1 cellular context compared by ENCODE assay signal in the genomic region with DNA sequence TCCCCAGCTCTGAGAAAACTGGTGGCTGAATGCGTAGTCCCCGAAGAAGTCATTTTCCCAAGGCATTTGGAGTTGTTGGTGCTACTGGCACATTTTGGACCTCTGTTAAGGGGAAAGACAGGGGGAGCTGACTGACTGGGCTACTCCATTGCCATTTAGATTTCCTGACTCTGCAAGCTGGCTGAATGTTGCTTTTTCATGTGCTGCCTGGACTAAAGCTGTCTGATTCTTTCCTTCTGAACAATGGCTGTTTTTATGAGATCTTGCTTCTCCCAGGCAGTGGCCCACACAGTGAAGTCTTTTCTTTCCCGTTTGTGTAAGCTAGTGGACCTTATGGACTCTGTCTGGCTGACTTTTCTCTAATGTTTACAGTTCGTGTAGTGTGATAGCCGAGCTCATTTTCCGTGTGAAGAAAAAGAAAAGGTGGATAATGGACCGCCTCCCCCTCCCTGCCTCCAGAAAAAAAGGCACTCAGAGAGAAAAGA.
A peak's percentile ranks its signal among the peaks of the same experiment; 100 is the strongest.
TF ChIP-seq lines count a peak whose summit lies in the region.

No MANE protein-coding gene starts in this region.

TF ChIP-seq in HepG2, 621 proteins besides CTCF, POLR2A, EP300 and RAD21 (continued from another document and continues in another):
- TF ChIP-seq HNRNPUL1 (IDR thresholded peaks at IDR 0.05; ENCODE audit: low read depth, low read length) = no peak
- TF ChIP-seq, protein P1, sequence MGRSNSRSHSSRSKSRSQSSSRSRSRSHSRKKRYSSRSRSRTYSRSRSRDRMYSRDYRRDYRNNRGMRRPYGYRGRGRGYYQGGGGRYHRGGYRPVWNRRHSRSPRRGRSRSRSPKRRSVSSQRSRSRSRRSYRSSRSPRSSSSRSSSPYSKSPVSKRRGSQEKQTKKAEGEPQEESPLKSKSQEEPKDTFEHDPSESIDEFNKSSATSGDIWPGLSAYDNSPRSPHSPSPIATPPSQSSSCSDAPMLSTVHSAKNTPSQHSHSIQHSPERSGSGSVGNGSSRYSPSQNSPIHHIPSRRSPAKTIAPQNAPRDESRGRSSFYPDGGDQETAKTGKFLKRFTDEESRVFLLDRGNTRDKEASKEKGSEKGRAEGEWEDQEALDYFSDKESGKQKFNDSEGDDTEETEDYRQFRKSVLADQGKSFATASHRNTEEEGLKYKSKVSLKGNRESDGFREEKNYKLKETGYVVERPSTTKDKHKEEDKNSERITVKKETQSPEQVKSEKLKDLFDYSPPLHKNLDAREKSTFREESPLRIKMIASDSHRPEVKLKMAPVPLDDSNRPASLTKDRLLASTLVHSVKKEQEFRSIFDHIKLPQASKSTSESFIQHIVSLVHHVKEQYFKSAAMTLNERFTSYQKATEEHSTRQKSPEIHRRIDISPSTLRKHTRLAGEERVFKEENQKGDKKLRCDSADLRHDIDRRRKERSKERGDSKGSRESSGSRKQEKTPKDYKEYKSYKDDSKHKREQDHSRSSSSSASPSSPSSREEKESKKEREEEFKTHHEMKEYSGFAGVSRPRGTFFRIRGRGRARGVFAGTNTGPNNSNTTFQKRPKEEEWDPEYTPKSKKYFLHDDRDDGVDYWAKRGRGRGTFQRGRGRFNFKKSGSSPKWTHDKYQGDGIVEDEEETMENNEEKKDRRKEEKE (IDR thresholded peaks at IDR 0.05) = no peak
- no peak for TF ChIP-seq ZNF839 (CRISPR knock-in tag; IDR thresholded peaks at IDR 0.05; ENCODE audit: borderline replicate concordance)
- TF ChIP-seq ZNF430 (CRISPR knock-in tag; IDR thresholded peaks at IDR 0.05) = no peak
- TF ChIP-seq SMAD3 (CRISPR knock-in tag; IDR thresholded peaks at IDR 0.05) = no peak
- 0 out of 2 replicates have a peak, but pooled peaks have one; percentile 6 for TF ChIP-seq ZNF629 (CRISPR knock-in tag; conservative IDR thresholded peaks at IDR 0.05)
- TF ChIP-seq PITX1 (CRISPR knock-in tag; IDR thresholded peaks at IDR 0.05) = peak; percentile 5; the same call in 1 of the 2 replicates
- TF ChIP-seq KMT2A (CRISPR knock-in tag; IDR thresholded peaks at IDR 0.05) = peak; percentile 18; the same call in 1 of the 2 replicates
- 0 out of 2 replicates have a peak, but pooled peaks have one; percentile 35 for TF ChIP-seq ZNF317 (CRISPR knock-in tag; IDR thresholded peaks at IDR 0.05)
- no peak for TF ChIP-seq NFYB (CRISPR knock-in tag; IDR thresholded peaks at IDR 0.05)
- TF ChIP-seq ZNF292 (CRISPR knock-in tag; IDR thresholded peaks at IDR 0.05; ENCODE audit: borderline replicate concordance, low read depth) = peak; percentile 84; the same call in 1 of the 2 replicates
- TF ChIP-seq ZMAT3 (CRISPR knock-in tag; conservative IDR thresholded peaks at IDR 0.05) = 0 out of 2 replicates have a peak, but pooled peaks have one; percentile 9
- TF ChIP-seq HNRNPLL (IDR thresholded peaks at IDR 0.05; ENCODE audit: low read depth, low read length, poor library complexity, severe bottlenecking) = no peak
- TF ChIP-seq, protein P2, sequence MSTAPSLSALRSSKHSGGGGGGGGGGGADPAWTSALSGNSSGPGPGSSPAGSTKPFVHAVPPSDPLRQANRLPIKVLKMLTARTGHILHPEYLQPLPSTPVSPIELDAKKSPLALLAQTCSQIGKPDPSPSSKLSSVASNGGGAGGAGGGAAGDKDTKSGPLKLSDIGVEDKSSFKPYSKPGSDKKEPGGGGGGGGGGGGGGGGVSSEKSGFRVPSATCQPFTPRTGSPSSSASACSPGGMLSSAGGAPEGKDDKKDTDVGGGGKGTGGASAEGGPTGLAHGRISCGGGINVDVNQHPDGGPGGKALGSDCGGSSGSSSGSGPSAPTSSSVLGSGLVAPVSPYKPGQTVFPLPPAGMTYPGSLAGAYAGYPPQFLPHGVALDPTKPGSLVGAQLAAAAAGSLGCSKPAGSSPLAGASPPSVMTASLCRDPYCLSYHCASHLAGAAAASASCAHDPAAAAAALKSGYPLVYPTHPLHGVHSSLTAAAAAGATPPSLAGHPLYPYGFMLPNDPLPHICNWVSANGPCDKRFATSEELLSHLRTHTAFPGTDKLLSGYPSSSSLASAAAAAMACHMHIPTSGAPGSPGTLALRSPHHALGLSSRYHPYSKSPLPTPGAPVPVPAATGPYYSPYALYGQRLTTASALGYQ (CRISPR knock-in tag; IDR thresholded peaks at IDR 0.05) = 0 out of 2 replicates have a peak, but pooled peaks have one; percentile 27
- 0 out of 2 replicates have a peak, but pooled peaks have one; percentile 44 for TF ChIP-seq ARNT2 (CRISPR knock-in tag; IDR thresholded peaks at IDR 0.05; ENCODE audit: low read depth)
- TF ChIP-seq CREM (IDR thresholded peaks at IDR 0.05) = peak; percentile 61; the same call in 1 of the 2 replicates
- no peak for TF ChIP-seq CREM (CRISPR knock-in tag; IDR thresholded peaks at IDR 0.05)
- peak; percentile 81 for TF ChIP-seq BCL6 (CRISPR knock-in tag; IDR thresholded peaks at IDR 0.05)
- TF ChIP-seq, protein P3, sequence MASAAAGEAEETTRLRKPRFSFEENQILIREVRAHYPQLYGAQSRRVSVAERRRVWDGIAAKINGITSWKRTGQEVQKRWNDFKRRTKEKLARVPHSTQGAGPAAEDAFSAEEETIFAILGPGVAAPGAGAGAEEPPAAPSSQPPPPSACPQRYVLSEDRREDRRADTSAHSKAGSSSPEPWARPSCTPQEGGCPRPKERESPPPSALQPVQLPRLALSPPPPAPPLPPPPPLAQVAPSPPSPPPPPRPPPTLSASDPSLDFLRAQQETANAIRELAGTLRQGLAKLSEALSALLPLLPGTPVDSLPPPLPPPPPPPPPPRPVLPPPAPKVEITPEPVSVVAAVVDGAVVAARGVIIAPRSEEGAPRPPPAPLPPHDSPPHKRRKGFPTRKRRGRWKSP (CRISPR knock-in tag; IDR thresholded peaks at IDR 0.05) = 0 out of 2 replicates have a peak, but pooled peaks have one; percentile 21
- no peak for TF ChIP-seq MAF1 (CRISPR knock-in tag; IDR thresholded peaks at IDR 0.05; ENCODE audit: borderline replicate concordance)
- peak; percentile 76; the same call in 1 of the 2 replicates for TF ChIP-seq ATM (IDR thresholded peaks at IDR 0.05; ENCODE audit: borderline replicate concordance)
- TF ChIP-seq SAP130 (CRISPR knock-in tag; IDR thresholded peaks at IDR 0.05; ENCODE audit: low read depth) = peak; percentile 73
- TF ChIP-seq NFE2L2 (IDR thresholded peaks at IDR 0.05; ENCODE audit: low read length) = no peak
- TF ChIP-seq EHMT2 (IDR thresholded peaks at IDR 0.05; ENCODE audit: borderline replicate concordance, low read depth, low read length) = peak; percentile 36; the same call in 1 of the 2 replicates
- TF ChIP-seq ATF2 (CRISPR knock-in tag; IDR thresholded peaks at IDR 0.05) = peak; percentile 60; the same call in 1 of the 2 replicates
- TF ChIP-seq, protein P4, sequence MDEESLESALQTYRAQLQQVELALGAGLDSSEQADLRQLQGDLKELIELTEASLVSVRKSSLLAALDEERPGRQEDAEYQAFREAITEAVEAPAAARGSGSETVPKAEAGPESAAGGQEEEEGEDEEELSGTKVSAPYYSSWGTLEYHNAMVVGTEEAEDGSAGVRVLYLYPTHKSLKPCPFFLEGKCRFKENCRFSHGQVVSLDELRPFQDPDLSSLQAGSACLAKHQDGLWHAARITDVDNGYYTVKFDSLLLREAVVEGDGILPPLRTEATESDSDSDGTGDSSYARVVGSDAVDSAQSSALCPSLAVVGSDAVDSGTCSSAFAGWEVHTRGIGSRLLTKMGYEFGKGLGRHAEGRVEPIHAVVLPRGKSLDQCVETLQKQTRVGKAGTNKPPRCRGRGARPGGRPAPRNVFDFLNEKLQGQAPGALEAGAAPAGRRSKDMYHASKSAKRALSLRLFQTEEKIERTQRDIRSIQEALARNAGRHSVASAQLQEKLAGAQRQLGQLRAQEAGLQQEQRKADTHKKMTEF (CRISPR knock-in tag; IDR thresholded peaks at IDR 0.05) = peak; percentile 45; the same call in 1 of the 2 replicates
- TF ChIP-seq, protein P5, sequence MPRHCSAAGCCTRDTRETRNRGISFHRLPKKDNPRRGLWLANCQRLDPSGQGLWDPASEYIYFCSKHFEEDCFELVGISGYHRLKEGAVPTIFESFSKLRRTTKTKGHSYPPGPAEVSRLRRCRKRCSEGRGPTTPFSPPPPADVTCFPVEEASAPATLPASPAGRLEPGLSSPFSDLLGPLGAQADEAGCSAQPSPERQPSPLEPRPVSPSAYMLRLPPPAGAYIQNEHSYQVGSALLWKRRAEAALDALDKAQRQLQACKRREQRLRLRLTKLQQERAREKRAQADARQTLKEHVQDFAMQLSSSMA (CRISPR knock-in tag; IDR thresholded peaks at IDR 0.05) = no peak
- no peak for TF ChIP-seq NPAS2 (CRISPR knock-in tag; IDR thresholded peaks at IDR 0.05; ENCODE audit: borderline replicate concordance)
- TF ChIP-seq ZNF264 (CRISPR knock-in tag; IDR thresholded peaks at IDR 0.05) = 0 out of 2 replicates have a peak, but pooled peaks have one; percentile 48
- peak; percentile 22; the same call in 1 of the 2 replicates for TF ChIP-seq MIER3 (CRISPR knock-in tag; IDR thresholded peaks at IDR 0.05; ENCODE audit: borderline replicate concordance)
- TF ChIP-seq REL (CRISPR knock-in tag; conservative IDR thresholded peaks at IDR 0.05) = no peak
- TF ChIP-seq, protein P6, sequence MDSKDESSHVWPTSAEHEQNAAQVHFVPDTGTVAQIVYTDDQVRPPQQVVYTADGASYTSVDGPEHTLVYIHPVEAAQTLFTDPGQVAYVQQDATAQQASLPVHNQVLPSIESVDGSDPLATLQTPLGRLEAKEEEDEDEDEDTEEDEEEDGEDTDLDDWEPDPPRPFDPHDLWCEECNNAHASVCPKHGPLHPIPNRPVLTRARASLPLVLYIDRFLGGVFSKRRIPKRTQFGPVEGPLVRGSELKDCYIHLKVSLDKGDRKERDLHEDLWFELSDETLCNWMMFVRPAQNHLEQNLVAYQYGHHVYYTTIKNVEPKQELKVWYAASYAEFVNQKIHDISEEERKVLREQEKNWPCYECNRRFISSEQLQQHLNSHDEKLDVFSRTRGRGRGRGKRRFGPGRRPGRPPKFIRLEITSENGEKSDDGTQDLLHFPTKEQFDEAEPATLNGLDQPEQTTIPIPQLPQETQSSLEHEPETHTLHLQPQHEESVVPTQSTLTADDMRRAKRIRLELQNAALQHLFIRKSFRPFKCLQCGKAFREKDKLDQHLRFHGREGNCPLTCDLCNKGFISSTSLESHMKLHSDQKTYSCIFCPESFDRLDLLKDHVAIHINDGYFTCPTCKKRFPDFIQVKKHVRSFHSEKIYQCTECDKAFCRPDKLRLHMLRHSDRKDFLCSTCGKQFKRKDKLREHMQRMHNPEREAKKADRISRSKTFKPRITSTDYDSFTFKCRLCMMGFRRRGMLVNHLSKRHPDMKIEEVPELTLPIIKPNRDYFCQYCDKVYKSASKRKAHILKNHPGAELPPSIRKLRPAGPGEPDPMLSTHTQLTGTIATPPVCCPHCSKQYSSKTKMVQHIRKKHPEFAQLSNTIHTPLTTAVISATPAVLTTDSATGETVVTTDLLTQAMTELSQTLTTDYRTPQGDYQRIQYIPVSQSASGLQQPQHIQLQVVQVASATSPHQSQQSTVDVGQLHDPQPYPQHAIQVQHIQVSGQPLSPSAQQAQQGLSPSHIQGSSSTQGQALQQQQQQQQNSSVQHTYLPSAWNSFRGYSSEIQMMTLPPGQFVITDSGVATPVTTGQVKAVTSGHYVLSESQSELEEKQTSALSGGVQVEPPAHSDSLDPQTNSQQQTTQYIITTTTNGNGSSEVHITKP (CRISPR knock-in tag; IDR thresholded peaks at IDR 0.05; ENCODE audit: low read depth) = peak; percentile 62
- TF ChIP-seq FOXA3 (CRISPR knock-in tag; IDR thresholded peaks at IDR 0.05) = peak; percentile 65
- peak; percentile 67 for TF ChIP-seq RARA (CRISPR knock-in tag; IDR thresholded peaks at IDR 0.05)
- 0 out of 2 replicates have a peak, but pooled peaks have one; percentile 23 for TF ChIP-seq MAFF (IDR thresholded peaks at IDR 0.05; ENCODE audit: low read depth, low read length)
- 0 out of 2 replicates have a peak, but pooled peaks have one; percentile 16 for TF ChIP-seq YEATS4 (CRISPR knock-in tag; IDR thresholded peaks at IDR 0.05; ENCODE audit: borderline replicate concordance)
- TF ChIP-seq SIX4 (CRISPR knock-in tag; IDR thresholded peaks at IDR 0.05) = 0 out of 2 replicates have a peak, but pooled peaks have one; percentile 12
- peak; percentile 54; the same call in 1 of the 2 replicates for TF ChIP-seq TARDBP (CRISPR knock-in tag; IDR thresholded peaks at IDR 0.05)
- TF ChIP-seq SRY (CRISPR knock-in tag; IDR thresholded peaks at IDR 0.05) = no peak
- no peak for TF ChIP-seq SYNCRIP (IDR thresholded peaks at IDR 0.05; ENCODE audit: insufficient read depth, low read depth, low read length)
- TF ChIP-seq ZNF350 (CRISPR knock-in tag; IDR thresholded peaks at IDR 0.05; ENCODE audit: borderline replicate concordance, low read depth) = 0 out of 2 replicates have a peak, but pooled peaks have one; percentile 17
- peak; percentile 51 for TF ChIP-seq TFE3 (CRISPR knock-in tag; IDR thresholded peaks at IDR 0.05)
- peak; percentile 71; the same call in 1 of the 2 replicates for TF ChIP-seq NFIC (IDR thresholded peaks at IDR 0.05; ENCODE audit: low read length)
- TF ChIP-seq ZNF513 (CRISPR knock-in tag; conservative IDR thresholded peaks at IDR 0.05) = no peak
- TF ChIP-seq DPF2 (CRISPR knock-in tag; IDR thresholded peaks at IDR 0.05; ENCODE audit: borderline replicate concordance, low read depth) = peak; percentile 72; the same call in 1 of the 2 replicates
